In the genomic region with DNA sequence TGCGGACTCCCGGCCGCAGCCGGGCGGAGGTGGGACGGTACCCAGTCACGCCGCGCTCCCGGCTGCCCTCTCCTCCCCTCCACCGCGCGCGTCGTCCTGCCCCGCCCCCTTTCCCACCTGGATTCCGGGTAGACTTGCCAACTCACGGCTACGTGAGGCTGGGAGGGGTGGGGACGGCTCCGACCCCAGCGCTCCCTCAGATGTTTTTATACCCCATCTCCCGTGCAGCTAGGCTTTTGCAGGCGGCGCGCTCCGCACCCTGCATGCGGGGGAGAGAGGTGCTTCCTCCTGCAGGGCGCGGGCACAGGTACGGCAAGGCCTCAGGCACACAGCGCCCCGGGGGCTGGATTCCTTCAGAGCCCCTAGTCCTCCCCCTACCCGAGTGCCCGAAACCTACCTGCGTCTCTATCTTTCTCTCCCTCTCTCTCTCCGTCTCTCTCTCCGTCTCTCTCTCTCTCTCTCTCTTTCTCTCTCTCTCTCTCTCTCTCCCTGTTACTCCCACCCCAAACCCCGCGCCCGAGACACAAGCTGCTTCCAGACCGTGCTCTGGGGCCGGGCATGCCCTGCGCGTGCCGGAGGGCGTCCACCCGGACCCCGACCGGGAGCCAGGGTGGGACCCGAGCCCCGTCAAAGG, we compare ENCODE assay signal across 1 cellular context.
TF ChIP-seq lines count a peak whose summit lies in the region.

No MANE protein-coding gene starts in this region.

TF ChIP-seq in HepG2, 621 proteins besides CTCF, POLR2A, EP300 and RAD21 (continued from another document and continues in another):
- TF ChIP-seq, protein P1, sequence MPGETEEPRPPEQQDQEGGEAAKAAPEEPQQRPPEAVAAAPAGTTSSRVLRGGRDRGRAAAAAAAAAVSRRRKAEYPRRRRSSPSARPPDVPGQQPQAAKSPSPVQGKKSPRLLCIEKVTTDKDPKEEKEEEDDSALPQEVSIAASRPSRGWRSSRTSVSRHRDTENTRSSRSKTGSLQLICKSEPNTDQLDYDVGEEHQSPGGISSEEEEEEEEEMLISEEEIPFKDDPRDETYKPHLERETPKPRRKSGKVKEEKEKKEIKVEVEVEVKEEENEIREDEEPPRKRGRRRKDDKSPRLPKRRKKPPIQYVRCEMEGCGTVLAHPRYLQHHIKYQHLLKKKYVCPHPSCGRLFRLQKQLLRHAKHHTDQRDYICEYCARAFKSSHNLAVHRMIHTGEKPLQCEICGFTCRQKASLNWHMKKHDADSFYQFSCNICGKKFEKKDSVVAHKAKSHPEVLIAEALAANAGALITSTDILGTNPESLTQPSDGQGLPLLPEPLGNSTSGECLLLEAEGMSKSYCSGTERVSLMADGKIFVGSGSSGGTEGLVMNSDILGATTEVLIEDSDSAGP (CRISPR knock-in tag; IDR thresholded peaks at IDR 0.05; ENCODE audit: borderline replicate concordance), result peak; percentile 66; the same call in 1 of the 2 replicates
- TF ChIP-seq ONECUT2 (CRISPR knock-in tag; IDR thresholded peaks at IDR 0.05), result no peak
- no peak for TF ChIP-seq YY1 (IDR thresholded peaks at IDR 0.05; ENCODE audit: insufficient read depth, insufficient replicate concordance, low read depth, low read length)
- TF ChIP-seq ZBTB8A (CRISPR knock-in tag; IDR thresholded peaks at IDR 0.05; ENCODE audit: borderline replicate concordance, low read depth), result 0 out of 2 replicates have a peak, but pooled peaks have one; percentile 32
- TF ChIP-seq ZNF7 (CRISPR knock-in tag; IDR thresholded peaks at IDR 0.05), result no peak
- no peak; the same call in 1 of the 2 replicates for TF ChIP-seq MAZ (IDR thresholded peaks at IDR 0.05; ENCODE audit: borderline replicate concordance, low read depth, low read length)
- TF ChIP-seq MAZ (CRISPR knock-in tag; IDR thresholded peaks at IDR 0.05; ENCODE audit: low read depth), result no peak; the same call in 1 of the 2 replicates
- peak; percentile 67 for TF ChIP-seq HES4 (CRISPR knock-in tag; IDR thresholded peaks at IDR 0.05; ENCODE audit: borderline replicate concordance)
- TF ChIP-seq ZSCAN20 (CRISPR knock-in tag; IDR thresholded peaks at IDR 0.05; ENCODE audit: borderline replicate concordance), result no peak
- no peak for TF ChIP-seq FOXK2 (IDR thresholded peaks at IDR 0.05)
- peak; percentile 42; the same call in 1 of the 2 replicates for TF ChIP-seq SALL1 (CRISPR knock-in tag; IDR thresholded peaks at IDR 0.05)
- TF ChIP-seq, protein P2, sequence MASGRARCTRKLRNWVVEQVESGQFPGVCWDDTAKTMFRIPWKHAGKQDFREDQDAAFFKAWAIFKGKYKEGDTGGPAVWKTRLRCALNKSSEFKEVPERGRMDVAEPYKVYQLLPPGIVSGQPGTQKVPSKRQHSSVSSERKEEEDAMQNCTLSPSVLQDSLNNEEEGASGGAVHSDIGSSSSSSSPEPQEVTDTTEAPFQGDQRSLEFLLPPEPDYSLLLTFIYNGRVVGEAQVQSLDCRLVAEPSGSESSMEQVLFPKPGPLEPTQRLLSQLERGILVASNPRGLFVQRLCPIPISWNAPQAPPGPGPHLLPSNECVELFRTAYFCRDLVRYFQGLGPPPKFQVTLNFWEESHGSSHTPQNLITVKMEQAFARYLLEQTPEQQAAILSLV (CRISPR knock-in tag; IDR thresholded peaks at IDR 0.05; ENCODE audit: borderline replicate concordance), result peak; percentile 36; the same call in 1 of the 2 replicates
- TF ChIP-seq ZNF33B (CRISPR knock-in tag; IDR thresholded peaks at IDR 0.05), result no peak
- TF ChIP-seq, protein P3, sequence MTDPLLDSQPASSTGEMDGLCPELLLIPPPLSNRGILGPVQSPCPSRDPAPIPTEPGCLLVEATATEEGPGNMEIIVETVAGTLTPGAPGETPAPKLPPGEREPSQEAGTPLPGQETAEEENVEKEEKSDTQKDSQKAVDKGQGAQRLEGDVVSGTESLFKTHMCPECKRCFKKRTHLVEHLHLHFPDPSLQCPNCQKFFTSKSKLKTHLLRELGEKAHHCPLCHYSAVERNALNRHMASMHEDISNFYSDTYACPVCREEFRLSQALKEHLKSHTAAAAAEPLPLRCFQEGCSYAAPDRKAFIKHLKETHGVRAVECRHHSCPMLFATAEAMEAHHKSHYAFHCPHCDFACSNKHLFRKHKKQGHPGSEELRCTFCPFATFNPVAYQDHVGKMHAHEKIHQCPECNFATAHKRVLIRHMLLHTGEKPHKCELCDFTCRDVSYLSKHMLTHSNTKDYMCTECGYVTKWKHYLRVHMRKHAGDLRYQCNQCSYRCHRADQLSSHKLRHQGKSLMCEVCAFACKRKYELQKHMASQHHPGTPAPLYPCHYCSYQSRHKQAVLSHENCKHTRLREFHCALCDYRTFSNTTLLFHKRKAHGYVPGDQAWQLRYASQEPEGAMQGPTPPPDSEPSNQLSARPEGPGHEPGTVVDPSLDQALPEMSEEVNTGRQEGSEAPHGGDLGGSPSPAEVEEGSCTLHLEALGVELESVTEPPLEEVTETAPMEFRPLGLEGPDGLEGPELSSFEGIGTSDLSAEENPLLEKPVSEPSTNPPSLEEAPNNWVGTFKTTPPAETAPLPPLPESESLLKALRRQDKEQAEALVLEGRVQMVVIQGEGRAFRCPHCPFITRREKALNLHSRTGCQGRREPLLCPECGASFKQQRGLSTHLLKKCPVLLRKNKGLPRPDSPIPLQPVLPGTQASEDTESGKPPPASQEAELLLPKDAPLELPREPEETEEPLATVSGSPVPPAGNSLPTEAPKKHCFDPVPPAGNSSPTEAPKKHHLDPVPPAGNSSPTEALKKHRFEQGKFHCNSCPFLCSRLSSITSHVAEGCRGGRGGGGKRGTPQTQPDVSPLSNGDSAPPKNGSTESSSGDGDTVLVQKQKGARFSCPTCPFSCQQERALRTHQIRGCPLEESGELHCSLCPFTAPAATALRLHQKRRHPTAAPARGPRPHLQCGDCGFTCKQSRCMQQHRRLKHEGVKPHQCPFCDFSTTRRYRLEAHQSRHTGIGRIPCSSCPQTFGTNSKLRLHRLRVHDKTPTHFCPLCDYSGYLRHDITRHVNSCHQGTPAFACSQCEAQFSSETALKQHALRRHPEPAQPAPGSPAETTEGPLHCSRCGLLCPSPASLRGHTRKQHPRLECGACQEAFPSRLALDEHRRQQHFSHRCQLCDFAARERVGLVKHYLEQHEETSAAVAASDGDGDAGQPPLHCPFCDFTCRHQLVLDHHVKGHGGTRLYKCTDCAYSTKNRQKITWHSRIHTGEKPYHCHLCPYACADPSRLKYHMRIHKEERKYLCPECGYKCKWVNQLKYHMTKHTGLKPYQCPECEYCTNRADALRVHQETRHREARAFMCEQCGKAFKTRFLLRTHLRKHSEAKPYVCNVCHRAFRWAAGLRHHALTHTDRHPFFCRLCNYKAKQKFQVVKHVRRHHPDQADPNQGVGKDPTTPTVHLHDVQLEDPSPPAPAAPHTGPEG (CRISPR knock-in tag; IDR thresholded peaks at IDR 0.05), result no peak
- no peak for TF ChIP-seq ZNF230 (CRISPR knock-in tag; IDR thresholded peaks at IDR 0.05)
- TF ChIP-seq, protein P4, sequence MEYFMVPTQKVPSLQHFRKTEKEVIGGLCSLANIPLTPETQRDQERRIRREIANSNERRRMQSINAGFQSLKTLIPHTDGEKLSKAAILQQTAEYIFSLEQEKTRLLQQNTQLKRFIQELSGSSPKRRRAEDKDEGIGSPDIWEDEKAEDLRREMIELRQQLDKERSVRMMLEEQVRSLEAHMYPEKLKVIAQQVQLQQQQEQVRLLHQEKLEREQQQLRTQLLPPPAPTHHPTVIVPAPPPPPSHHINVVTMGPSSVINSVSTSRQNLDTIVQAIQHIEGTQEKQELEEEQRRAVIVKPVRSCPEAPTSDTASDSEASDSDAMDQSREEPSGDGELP (IDR thresholded peaks at IDR 0.05; ENCODE audit: borderline replicate concordance, low read depth), result peak; percentile 63; the same call in 1 of the 2 replicates
- no peak for TF ChIP-seq ZSCAN22 (CRISPR knock-in tag; IDR thresholded peaks at IDR 0.05)
- no peak for TF ChIP-seq SKI (IDR thresholded peaks at IDR 0.05; ENCODE audit: partially characterized antibody)
- TF ChIP-seq, protein P5, sequence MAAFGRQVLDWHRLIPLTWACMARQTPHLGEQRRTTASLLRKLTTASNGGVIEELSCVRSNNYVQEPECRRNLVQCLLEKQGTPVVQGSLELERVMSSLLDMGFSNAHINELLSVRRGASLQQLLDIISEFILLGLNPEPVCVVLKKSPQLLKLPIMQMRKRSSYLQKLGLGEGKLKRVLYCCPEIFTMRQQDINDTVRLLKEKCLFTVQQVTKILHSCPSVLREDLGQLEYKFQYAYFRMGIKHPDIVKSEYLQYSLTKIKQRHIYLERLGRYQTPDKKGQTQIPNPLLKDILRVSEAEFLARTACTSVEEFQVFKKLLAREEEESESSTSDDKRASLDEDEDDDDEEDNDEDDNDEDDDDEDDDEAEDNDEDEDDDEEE (CRISPR knock-in tag; IDR thresholded peaks at IDR 0.05), result no peak
- TF ChIP-seq CREB1 (IDR thresholded peaks at IDR 0.05), result peak; percentile 10; the same call in 1 of the 2 replicates
- TF ChIP-seq CREB1 (CRISPR knock-in tag; IDR thresholded peaks at IDR 0.05), result peak; percentile 28; the same call in 1 of the 2 replicates
- TF ChIP-seq TOPORS (CRISPR knock-in tag; IDR thresholded peaks at IDR 0.05), result no peak
- TF ChIP-seq ZNF331 (CRISPR knock-in tag; IDR thresholded peaks at IDR 0.05), result no peak
- TF ChIP-seq GFI1 (CRISPR knock-in tag; IDR thresholded peaks at IDR 0.05; ENCODE audit: borderline replicate concordance), result no peak
- no peak for TF ChIP-seq ZNF614 (CRISPR knock-in tag; IDR thresholded peaks at IDR 0.05; ENCODE audit: borderline replicate concordance)
- TF ChIP-seq ZNF678 (CRISPR knock-in tag; IDR thresholded peaks at IDR 0.05), result no peak
- peak; percentile 7; the same call in 1 of the 2 replicates for TF ChIP-seq ZNF326 (CRISPR knock-in tag; IDR thresholded peaks at IDR 0.05; ENCODE audit: borderline replicate concordance)
- TF ChIP-seq, protein P6, sequence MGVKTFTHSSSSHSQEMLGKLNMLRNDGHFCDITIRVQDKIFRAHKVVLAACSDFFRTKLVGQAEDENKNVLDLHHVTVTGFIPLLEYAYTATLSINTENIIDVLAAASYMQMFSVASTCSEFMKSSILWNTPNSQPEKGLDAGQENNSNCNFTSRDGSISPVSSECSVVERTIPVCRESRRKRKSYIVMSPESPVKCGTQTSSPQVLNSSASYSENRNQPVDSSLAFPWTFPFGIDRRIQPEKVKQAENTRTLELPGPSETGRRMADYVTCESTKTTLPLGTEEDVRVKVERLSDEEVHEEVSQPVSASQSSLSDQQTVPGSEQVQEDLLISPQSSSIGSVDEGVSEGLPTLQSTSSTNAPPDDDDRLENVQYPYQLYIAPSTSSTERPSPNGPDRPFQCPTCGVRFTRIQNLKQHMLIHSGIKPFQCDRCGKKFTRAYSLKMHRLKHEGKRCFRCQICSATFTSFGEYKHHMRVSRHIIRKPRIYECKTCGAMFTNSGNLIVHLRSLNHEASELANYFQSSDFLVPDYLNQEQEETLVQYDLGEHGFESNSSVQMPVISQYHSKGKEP (CRISPR knock-in tag; IDR thresholded peaks at IDR 0.05), result peak; percentile 21; the same call in 1 of the 2 replicates
- no peak for TF ChIP-seq ADNP (CRISPR knock-in tag; IDR thresholded peaks at IDR 0.05)
- TF ChIP-seq ZNF441 (CRISPR knock-in tag; IDR thresholded peaks at IDR 0.05; ENCODE audit: borderline replicate concordance), result peak; percentile 8; the same call in 1 of the 2 replicates
- TF ChIP-seq, protein P7, sequence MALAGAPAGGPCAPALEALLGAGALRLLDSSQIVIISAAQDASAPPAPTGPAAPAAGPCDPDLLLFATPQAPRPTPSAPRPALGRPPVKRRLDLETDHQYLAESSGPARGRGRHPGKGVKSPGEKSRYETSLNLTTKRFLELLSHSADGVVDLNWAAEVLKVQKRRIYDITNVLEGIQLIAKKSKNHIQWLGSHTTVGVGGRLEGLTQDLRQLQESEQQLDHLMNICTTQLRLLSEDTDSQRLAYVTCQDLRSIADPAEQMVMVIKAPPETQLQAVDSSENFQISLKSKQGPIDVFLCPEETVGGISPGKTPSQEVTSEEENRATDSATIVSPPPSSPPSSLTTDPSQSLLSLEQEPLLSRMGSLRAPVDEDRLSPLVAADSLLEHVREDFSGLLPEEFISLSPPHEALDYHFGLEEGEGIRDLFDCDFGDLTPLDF (CRISPR knock-in tag; IDR thresholded peaks at IDR 0.05), result no peak
- TF ChIP-seq KDM6A (CRISPR knock-in tag; IDR thresholded peaks at IDR 0.05; ENCODE audit: low read depth), result no peak
- no peak for TF ChIP-seq GTF3A (CRISPR knock-in tag; conservative IDR thresholded peaks at IDR 0.05)
- no peak for TF ChIP-seq IKZF4 (CRISPR knock-in tag; IDR thresholded peaks at IDR 0.05; ENCODE audit: borderline replicate concordance, low read depth, not compliant biosample characterization)
- no peak for TF ChIP-seq ZNF841 (CRISPR knock-in tag; IDR thresholded peaks at IDR 0.05; ENCODE audit: borderline replicate concordance)
- TF ChIP-seq ZNF788 (CRISPR knock-in tag; IDR thresholded peaks at IDR 0.05; ENCODE audit: borderline replicate concordance), result 0 out of 2 replicates have a peak, but pooled peaks have one; percentile 5
- TF ChIP-seq, protein P8, sequence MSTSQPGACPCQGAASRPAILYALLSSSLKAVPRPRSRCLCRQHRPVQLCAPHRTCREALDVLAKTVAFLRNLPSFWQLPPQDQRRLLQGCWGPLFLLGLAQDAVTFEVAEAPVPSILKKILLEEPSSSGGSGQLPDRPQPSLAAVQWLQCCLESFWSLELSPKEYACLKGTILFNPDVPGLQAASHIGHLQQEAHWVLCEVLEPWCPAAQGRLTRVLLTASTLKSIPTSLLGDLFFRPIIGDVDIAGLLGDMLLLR (CRISPR knock-in tag; IDR thresholded peaks at IDR 0.05), result no peak
- TF ChIP-seq, protein P9, sequence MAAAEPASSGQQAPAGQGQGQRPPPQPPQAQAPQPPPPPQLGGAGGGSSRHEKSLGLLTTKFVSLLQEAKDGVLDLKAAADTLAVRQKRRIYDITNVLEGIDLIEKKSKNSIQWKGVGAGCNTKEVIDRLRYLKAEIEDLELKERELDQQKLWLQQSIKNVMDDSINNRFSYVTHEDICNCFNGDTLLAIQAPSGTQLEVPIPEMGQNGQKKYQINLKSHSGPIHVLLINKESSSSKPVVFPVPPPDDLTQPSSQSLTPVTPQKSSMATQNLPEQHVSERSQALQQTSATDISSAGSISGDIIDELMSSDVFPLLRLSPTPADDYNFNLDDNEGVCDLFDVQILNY (CRISPR knock-in tag; conservative IDR thresholded peaks at IDR 0.05), result no peak
- no peak for TF ChIP-seq HHEX (CRISPR knock-in tag; IDR thresholded peaks at IDR 0.05)
- TF ChIP-seq BRCA1 (CRISPR knock-in tag; IDR thresholded peaks at IDR 0.05), result no peak
- no peak for TF ChIP-seq KDM5B (CRISPR knock-in tag; IDR thresholded peaks at IDR 0.05; ENCODE audit: borderline replicate concordance)
- TF ChIP-seq ZNF883 (CRISPR knock-in tag; IDR thresholded peaks at IDR 0.05; ENCODE audit: not compliant biosample characterization), result no peak
- no peak; the same call in 1 of the 2 replicates for TF ChIP-seq ZSCAN25 (CRISPR knock-in tag; IDR thresholded peaks at IDR 0.05)
- no peak for TF ChIP-seq SRSF1 (optimal IDR thresholded peaks at IDR 0.05; ENCODE audit: low read depth, low read length)
- TF ChIP-seq ZNF780A (CRISPR knock-in tag; IDR thresholded peaks at IDR 0.05), result no peak
- TF ChIP-seq DNMT1 (CRISPR knock-in tag; IDR thresholded peaks at IDR 0.05), result no peak
- TF ChIP-seq HMGA1 (CRISPR knock-in tag; conservative IDR thresholded peaks at IDR 0.05), result no peak
- TF ChIP-seq ZNF143 (CRISPR knock-in tag; IDR thresholded peaks at IDR 0.05), result no peak
